In the genomic region with DNA sequence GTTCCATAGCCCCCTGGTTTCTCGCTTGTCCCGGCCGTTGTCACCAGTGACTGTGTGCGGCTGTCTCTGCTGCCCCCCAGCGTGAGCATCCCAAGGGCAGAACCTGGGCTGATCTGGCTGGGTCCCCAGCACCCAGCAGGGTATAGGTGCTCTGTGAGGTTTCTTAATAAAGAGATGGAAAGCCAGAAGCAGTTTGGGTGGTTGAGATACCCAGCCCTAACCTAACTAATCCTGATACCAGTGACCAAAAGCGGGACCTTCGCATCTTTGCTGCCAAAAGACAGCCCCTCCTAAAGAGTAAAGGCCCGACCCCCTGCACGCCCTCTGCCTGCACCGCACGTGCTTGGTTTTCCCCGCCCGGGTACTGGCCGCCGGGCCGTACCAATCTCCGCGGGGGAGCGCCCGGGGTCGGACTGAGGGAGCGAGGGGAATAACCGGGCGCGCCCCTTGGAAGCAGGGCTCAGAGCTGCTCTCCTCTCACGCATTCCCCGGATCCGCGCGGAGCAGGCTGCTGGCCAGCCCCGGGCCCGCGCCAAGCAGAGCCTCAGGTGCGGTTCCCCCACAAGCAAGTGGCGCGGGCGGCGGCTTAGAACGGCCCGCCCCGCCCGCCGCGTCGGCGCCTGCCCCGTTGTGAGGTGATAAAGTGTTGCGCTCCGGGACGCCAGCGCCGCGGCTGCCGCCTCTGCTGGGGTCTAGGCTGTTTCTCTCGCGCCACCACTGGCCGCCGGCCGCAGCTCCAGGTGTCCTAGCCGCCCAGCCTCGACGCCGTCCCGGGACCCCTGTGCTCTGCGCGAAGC, we compare ENCODE assay signal across 8 cellular contexts. TPM values are rescaled to one million over a fixed set of nuclear protein-coding genes. Genes with fewer than 3 reads are reported as not detected.
A peak's percentile ranks its signal among the peaks of the same experiment; 100 is the strongest.
DNase-seq lines count a peak whose midpoint lies in the region; ATAC-seq and TF ChIP-seq lines count a peak whose summit lies in the region.

A gene with protein sequence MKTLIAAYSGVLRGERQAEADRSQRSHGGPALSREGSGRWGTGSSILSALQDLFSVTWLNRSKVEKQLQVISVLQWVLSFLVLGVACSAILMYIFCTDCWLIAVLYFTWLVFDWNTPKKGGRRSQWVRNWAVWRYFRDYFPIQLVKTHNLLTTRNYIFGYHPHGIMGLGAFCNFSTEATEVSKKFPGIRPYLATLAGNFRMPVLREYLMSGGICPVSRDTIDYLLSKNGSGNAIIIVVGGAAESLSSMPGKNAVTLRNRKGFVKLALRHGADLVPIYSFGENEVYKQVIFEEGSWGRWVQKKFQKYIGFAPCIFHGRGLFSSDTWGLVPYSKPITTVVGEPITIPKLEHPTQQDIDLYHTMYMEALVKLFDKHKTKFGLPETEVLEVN (plus strand): TSS at position 667 of the 797 bp plus-strand sequence. CDS start 214 bp downstream, outside the sequence.

- POLR2A ChIA-PET in activated CD4-positive, alpha-beta T cell treated with anti-CD3 and anti-CD28 coated beads, Interleukin-2, amount 10 ng/mL, durations not matched to agents 7 days and 5 days (lab: Charles Lee): no interaction called here

- H3K4me1 Mint-ChIP-seq in activated CD4-positive, alpha-beta T cell treated with anti-CD3 and anti-CD28 coated beads, Interleukin-2, amount 10 ng/mL, durations not matched to agents 7 days and 5 days: peaks cover 17% of the 10 kb centered on the region

- H3K4me3 ChIP-seq in BLaER1 treated with 17β-estradiol and CSF1 and Interleukin-3, amounts not matched to agents 10 nM and 100 nM: peak within 1 kb of the TSS; percentile 36 to 62 (median 50); a peak in 19 of 20 replicates
- peak within 1 kb of the TSS; percentile 59 for H3K4me3 ChIP-seq in lower lobe of right lung

- H3K36me3 Mint-ChIP-seq in activated CD4-positive, alpha-beta T cell treated with anti-CD3 and anti-CD28 coated beads, Interleukin-2, amount 10 ng/mL, durations not matched to agents 7 days and 5 days (ENCODE audit: low read depth): no peaks in the 10 kb centered on the region

- H3K9me3 ChIP-seq in BLaER1 treated with 17β-estradiol and CSF1 and Interleukin-3, amounts not matched to agents 10 nM and 100 nM (replicated peaks in 1 of 11): peaks cover 0 to 8% (median 0%) of the 10 kb centered on the region in 11 experiments; a peak in 2 of 22 replicates
- H3K9me3 ChIP-seq in lower lobe of right lung: no peaks in the 10 kb centered on the region

- H3K4me1 ChIP-seq in BLaER1 treated with 17β-estradiol and CSF1 and Interleukin-3, amounts not matched to agents 10 nM and 100 nM: peaks cover 11 to 31% (median 18%) of the 10 kb centered on the region in 10 experiments
- H3K4me1 ChIP-seq in lower lobe of right lung: peaks cover 38% of the 10 kb centered on the region

- TF ChIP-seq CTCF in lower lobe of right lung (IDR thresholded peaks at IDR 0.05): peak; percentile 18

- peaks cover 21% of the 10 kb centered on the region for H3K27me3 Mint-ChIP-seq in activated CD4-positive, alpha-beta T cell treated with anti-CD3 and anti-CD28 coated beads, Interleukin-2, amount 10 ng/mL, durations not matched to agents 7 days and 5 days

- CTCF ChIA-PET in activated CD4-positive, alpha-beta T cell treated with anti-CD3 and anti-CD28 coated beads, Interleukin-2, amount 10 ng/mL, durations not matched to agents 7 days and 5 days (lab: Charles Lee): interaction anchor here (0.7 to 1.1 kb wide), 2 partner anchors 10 to 22 kb away, joined by 3 read pairs; no protein-coding TSS in a partner anchor

- DNase-seq in NCI-H526 (lab: John Stamatoyannopoulos, UW) (peak; percentile 86 to 93), dermis microvascular lymphatic vessel endothelial cell (ENCODE audit: low read depth in 2 of 2) (peak; percentile 48 to 83), lower lobe of right lung (peak; percentile 88)
- peak; percentile 71 for DNase-seq in activated CD4-positive, alpha-beta T cell treated with anti-CD3 and anti-CD28 coated beads, Interleukin-2, amount 10 ng/mL, durations not matched to agents 7 days and 5 days
- DNase-seq in stimulated activated CD4-positive, alpha-beta T cell treated with anti-CD3 and anti-CD28 coated beads, TNF-alpha, amount 100 ng/mL, for 48 hours (ENCODE audit: low read depth in 3 of 3): peak; percentile 37 to 71 (median 43)

- peak; percentile 65 for ATAC-seq in GM19351 (IDR thresholded peaks at IDR 0.05; ENCODE audit: unreplicated experiment)
- ATAC-seq in HG03520 (IDR thresholded peaks at IDR 0.05; ENCODE audit: unreplicated experiment): peak; percentile 59
- ATAC-seq in lower lobe of right lung: peak; percentile 84 to 90

- H3K9ac ChIP-seq in BLaER1 treated with 17β-estradiol and CSF1 and Interleukin-3, amounts not matched to agents 10 nM and 100 nM: peak within 1 kb of the TSS; percentile 54 to 81 (median 72); a peak in 21 of 22 replicates

- H3K27ac ChIP-seq in BLaER1 treated with 17β-estradiol and CSF1 and Interleukin-3, amounts not matched to agents 10 nM and 100 nM: peak within 1 kb of the TSS in 10 of 11 experiments; percentile 53 to 77 (median 66); a peak in 19 of 22 replicates
- peak within 1 kb of the TSS; percentile 71 for H3K27ac ChIP-seq in lower lobe of right lung

- H3K4me2 ChIP-seq in BLaER1 treated with 17β-estradiol and CSF1 and Interleukin-3, amounts not matched to agents 10 nM and 100 nM: peak within 1 kb of the TSS; percentile 76 to 92 (median 85)

- 0 out of 22 replicates have a peak, but pooled peaks cover 0 to 3% (median 0%) of the 10 kb centered on the region in 11 experiments for H4K20me1 ChIP-seq in BLaER1 treated with 17β-estradiol and CSF1 and Interleukin-3, amounts not matched to agents 10 nM and 100 nM

- H3K27ac Mint-ChIP-seq in activated CD4-positive, alpha-beta T cell treated with anti-CD3 and anti-CD28 coated beads, Interleukin-2, amount 10 ng/mL, durations not matched to agents 7 days and 5 days: peak within 1 kb of the TSS; percentile 83

- peak within 1 kb of the TSS; percentile 64 for H3K4me3 Mint-ChIP-seq in activated CD4-positive, alpha-beta T cell treated with anti-CD3 and anti-CD28 coated beads, Interleukin-2, amount 10 ng/mL, durations not matched to agents 7 days and 5 days

- no peaks in the 10 kb centered on the region for H3K9me3 Mint-ChIP-seq in activated CD4-positive, alpha-beta T cell treated with anti-CD3 and anti-CD28 coated beads, Interleukin-2, amount 10 ng/mL, durations not matched to agents 7 days and 5 days

- H3K27me3 ChIP-seq in BLaER1 treated with 17β-estradiol and CSF1 and Interleukin-3, amounts not matched to agents 10 nM and 100 nM: peaks cover 32 to 53% (median 46%) of the 10 kb centered on the region in 11 experiments
- H3K27me3 ChIP-seq in lower lobe of right lung (ENCODE audit: low read depth): peaks cover 24% of the 10 kb centered on the region

- intact Hi-C loops in lower lobe of right lung (cut with DNase I): no loop called here

- H3K36me3 ChIP-seq in BLaER1 treated with 17β-estradiol and CSF1 and Interleukin-3, amounts not matched to agents 10 nM and 100 nM: no peaks in the 10 kb centered on the region
- H3K36me3 ChIP-seq in lower lobe of right lung: no peaks in the 10 kb centered on the region

RNA-seq across cellular contexts. Expression of the gene that starts here (rescaled TPM):
- under 1 TPM; 0.77 to 0.99 TPM for total RNA-seq in activated CD4-positive, alpha-beta T cell treated with anti-CD3 and anti-CD28 coated beads, Interleukin-2, amount 10 ng/mL, durations not matched to agents 7 days and 5 days
- total RNA-seq in dermis microvascular lymphatic vessel endothelial cell (1.3 TPM in 2 replicates), lower lobe of right lung (7.4 TPM)

Comparison
In these comparisons a context has a peak if more than half of its experiments do, and no peak if none do; other contexts are left out.
1. Peak in every context shown above with its lines: DNase-seq, ATAC-seq, H3K4me3 ChIP-seq and H3K27ac ChIP-seq.
2. Peak in DNase-seq in activated CD4-positive, alpha-beta T cell treated with anti-CD3 and anti-CD28 coated beads, Interleukin-2, amount 10 ng/mL, durations not matched to agents 7 days and 5 days; RNA of the gene not detected or under 1 TPM.